ENCODE assay signal across 13 cellular contexts in genomic region chr16:16042076-16042475, GRCh38.
DNase-seq lines count a peak whose midpoint lies in the region; ATAC-seq and TF ChIP-seq lines count a peak whose summit lies in the region.
"Had no signal": no experiment of that assay in that cellular context is flagged by ENCODE, and none has a peak within 500 bp of the region (broad histone marks: within the 10 kb centered on the region; RNA-seq: fewer than 3 reads in every experiment).

No MANE protein-coding gene starts in this region.

- peaks cover 48 to 64% of the 10 kb centered on the region in 2 donors for H3K36me3 Mint-ChIP-seq in CD4-positive, alpha-beta memory T cell

- H3K4me1 ChIP-seq in right atrium auricular region = peaks cover 0 to 8% of the 10 kb centered on the region in 2 donors
- no peaks in the 10 kb centered on the region for H3K4me1 ChIP-seq in adrenal gland (replicated peaks in 1 of 2)
- peaks cover 0 to 19% (median 0%) of the 10 kb centered on the region in 12 donors for H3K4me1 ChIP-seq in heart left ventricle
- H3K4me1 ChIP-seq in upper lobe of right lung = no peaks in the 10 kb centered on the region
- peaks cover 37% of the 10 kb centered on the region for H3K4me1 ChIP-seq in CD4-positive, alpha-beta memory T cell (ENCODE audit: insufficient read depth, low read length)

- H3K9me3 ChIP-seq in right atrium auricular region (no peaks in the 10 kb centered on the region), adrenal gland (replicated peaks in 1 of 3) (no peaks in the 10 kb centered on the region), heart left ventricle (no peaks in the 10 kb centered on the region), upper lobe of right lung (no peaks in the 10 kb centered on the region)
- no peaks in the 10 kb centered on the region for H3K9me3 ChIP-seq in CD4-positive, alpha-beta memory T cell (ENCODE audit: control insufficient read depth in 1 of 2, low read length in 2 of 2)

- POLR2A ChIA-PET in CD4-positive, alpha-beta memory T cell (lab: Charles Lee; ENCODE audit: partially characterized antibody) = no interaction called here

- H3K27me3 ChIP-seq in right atrium auricular region (no peaks in the 10 kb centered on the region), adrenal gland (no peaks in the 10 kb centered on the region), heart left ventricle (no peaks in the 10 kb centered on the region), upper lobe of right lung (no peaks in the 10 kb centered on the region)
- no peaks in the 10 kb centered on the region for H3K27me3 ChIP-seq in CD4-positive, alpha-beta memory T cell (ENCODE audit: insufficient read depth, low read length)

- 89 to 100% (median 97%) methylated on average over 2 of the region's 2 CpGs for WGBS in adrenal gland, 4 donors
- WGBS in heart left ventricle, 4 donors = 54 to 72% (median 63%) methylated on average over 2 of the region's 2 CpGs

- intact Hi-C loops in Right ventricle myocardium superior (cut with DNase I) (no loop called here), adrenal gland (cut with DNase I) (no loop called here), heart left ventricle (cut with DNase I) (loop anchor here in 1 of 10 donors (10.0 kb wide), 1 partner anchor 157 kb away; the partner anchor contains the start of gene CEP20), upper lobe of right lung (cut with DNase I) (no loop called here)
- intact Hi-C loops in CD4-positive, alpha-beta memory T cell (cut with micrococcal nuclease) = no loop called here

- H3K4me3 Mint-ChIP-seq in CD4-positive, alpha-beta memory T cell = no peak overlapping the region
- H3K4me3 Mint-ChIP-seq: B cell, neural crest cell had no signal

- no peak overlapping the region for H3K4me3 ChIP-seq in right atrium auricular region
- H3K4me3 ChIP-seq in adrenal gland = no peak overlapping the region
- no peak overlapping the region for H3K4me3 ChIP-seq in heart left ventricle
- H3K4me3 ChIP-seq in upper lobe of right lung = no peak overlapping the region
- no peak overlapping the region for H3K4me3 ChIP-seq in CD4-positive, alpha-beta memory T cell (ENCODE audit: low read length in 2 of 2)

- no peak for TF ChIP-seq CTCF in right atrium auricular region (IDR thresholded peaks at IDR 0.05)
- TF ChIP-seq CTCF in adrenal gland (IDR thresholded peaks at IDR 0.05) = no peak
- no peak for TF ChIP-seq CTCF in heart left ventricle (IDR thresholded peaks at IDR 0.05)
- no peak for TF ChIP-seq CTCF in upper lobe of right lung (IDR thresholded peaks at IDR 0.05)

- H3K36me3 ChIP-seq in right atrium auricular region (peaks cover 41% of the 10 kb centered on the region), adrenal gland (replicated peaks in 1 of 2) (peaks cover 0 to 48% of the 10 kb centered on the region in 2 donors), heart left ventricle (peaks cover 0 to 69% (median 50%) of the 10 kb centered on the region in 9 donors), upper lobe of right lung (peaks cover 60% of the 10 kb centered on the region)
- peaks cover 42% of the 10 kb centered on the region for H3K36me3 ChIP-seq in CD4-positive, alpha-beta memory T cell (ENCODE audit: insufficient read depth, low read length)

- H3K27ac ChIP-seq in right atrium auricular region (no peak overlapping the region), adrenal gland (no peak overlapping the region), heart left ventricle (peak overlapping the region in 5 of 12 donors; percentile 31 to 54 (median 42)), upper lobe of right lung (no peak overlapping the region)
- H3K27ac ChIP-seq in CD4-positive, alpha-beta memory T cell (ENCODE audit: low read depth, low read length) = no peak overlapping the region

- peaks cover 20 to 57% (median 33%) of the 10 kb centered on the region in 4 donors for H3K4me1 Mint-ChIP-seq in CD4-positive, alpha-beta memory T cell
- H3K4me1 Mint-ChIP-seq: neural crest cell had no signal

- ATAC-seq in Right ventricle myocardium superior (ENCODE audit: poor library complexity) = peak; percentile 80
- ATAC-seq in heart left ventricle = peak; percentile 80 to 87 (median 82)
- peak; percentile 55 for ATAC-seq in upper lobe of right lung
- ATAC-seq in GM18519 (IDR thresholded peaks at IDR 0.05; ENCODE audit: low FRiP score, unreplicated experiment) = no peak
- no peak for ATAC-seq in GM19351 (IDR thresholded peaks at IDR 0.05; ENCODE audit: unreplicated experiment)

- no peaks in the 10 kb centered on the region for H3K27me3 Mint-ChIP-seq in CD4-positive, alpha-beta memory T cell
- H3K27me3 Mint-ChIP-seq: B cell had no signal

- TF ChIP-seq POLR2A in adrenal gland (IDR thresholded peaks at IDR 0.05) (no peak), heart left ventricle (IDR thresholded peaks at IDR 0.05) (no peak)

- peak overlapping the region in 2 of 7 donors; percentile 57 to 73 for H3K27ac Mint-ChIP-seq in CD4-positive, alpha-beta memory T cell
- H3K27ac Mint-ChIP-seq: B cell had no signal

- DNase-seq in Right ventricle myocardium superior = peak; percentile 68
- no peak for DNase-seq in right atrium auricular region (ENCODE audit: low spot score)
- peak in 4 of 7 donors; percentile 37 to 71 (median 46) for DNase-seq in adrenal gland
- DNase-seq in heart left ventricle = peak in 4 of 5 donors; percentile 52 to 70 (median 58)
- DNase-seq in upper lobe of right lung = no peak
- no peak for DNase-seq in CD4-positive, alpha-beta memory T cell
- DNase-seq: activated T-cell treated with anti-CD3 and anti-CD28 coated beads for 4 hours; Karpas-422; NK-92 treated with Interleukin-12 subunit alpha and Interleukin-12 subunit beta, amount 100 ng/mL, for 24 hours had no signal

- H3K9me3 Mint-ChIP-seq in CD4-positive, alpha-beta memory T cell = no peaks in the 10 kb centered on the region
- H3K9me3 Mint-ChIP-seq: neural crest cell had no signal

- CTCF ChIA-PET in CD4-positive, alpha-beta memory T cell (lab: Charles Lee; ENCODE audit: partially characterized antibody) = interaction anchor here (1.5 kb wide), 1 partner anchor 9 kb away, joined by 6 read pairs; no protein-coding TSS in a partner anchor

Comparison
In these comparisons a context has a peak if more than half of its experiments do, and no peak if none do; other contexts are left out.
1. DNase-seq: peak in Right ventricle myocardium superior (single experiment), adrenal gland (4 of 7) and heart left ventricle (4 of 5); none in right atrium auricular region (single experiment), upper lobe of right lung (single experiment) and CD4-positive, alpha-beta memory T cell (0 of 5).
2. ATAC-seq: peak in Right ventricle myocardium superior (single experiment), heart left ventricle (4 of 4) and upper lobe of right lung (single experiment); none in GM18519 (single experiment) and GM19351 (single experiment).